15 cellular contexts compared by ENCODE assay signal in the genomic region with DNA sequence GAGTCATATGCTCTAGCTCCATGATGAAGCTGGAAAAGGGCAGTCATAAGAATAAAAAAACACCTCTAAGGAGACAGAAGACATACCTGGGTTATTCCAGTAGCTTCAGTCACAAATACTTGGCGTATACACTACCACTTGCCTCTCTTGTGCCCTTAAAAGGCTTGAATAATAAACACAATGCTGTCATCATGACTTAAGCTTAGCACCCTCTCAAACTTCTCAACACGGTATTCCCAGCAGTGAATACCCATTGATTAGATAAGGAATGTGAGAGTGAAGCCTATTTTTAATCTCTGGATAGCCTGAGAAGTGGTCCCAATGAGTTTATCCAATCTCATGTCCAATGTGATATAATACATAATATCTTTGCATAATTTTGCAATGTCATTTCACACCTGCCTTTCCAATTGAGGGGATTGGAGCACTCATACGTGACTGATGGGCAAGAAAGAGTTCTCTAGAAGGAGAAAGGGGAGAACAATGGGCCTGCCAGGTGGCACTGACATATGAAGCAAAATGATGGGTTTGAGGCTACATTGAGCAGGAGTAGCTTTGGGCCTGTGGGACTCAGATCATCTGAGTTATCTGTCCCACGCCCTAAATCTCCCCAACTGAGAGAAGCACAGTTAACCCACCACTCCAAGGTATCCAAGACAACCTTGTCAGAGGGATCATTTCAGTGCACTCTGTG.
A peak's percentile ranks its signal among the peaks of the same experiment; 100 is the strongest.
DNase-seq lines count a peak whose midpoint lies in the region; ATAC-seq and TF ChIP-seq lines count a peak whose summit lies in the region.
"Had no signal": no experiment of that assay in that cellular context is flagged by ENCODE, and none has a peak within 500 bp of the region (broad histone marks: within the 10 kb centered on the region; RNA-seq: fewer than 3 reads in every experiment).

No MANE protein-coding gene starts in this region.

- H3K27me3 ChIP-seq in BLaER1 (no peaks in the 10 kb centered on the region), cardiac muscle cell (no peaks in the 10 kb centered on the region), left ventricle myocardium inferior (ENCODE audit: low read depth) (no peaks in the 10 kb centered on the region)

- no peaks in the 10 kb centered on the region for H3K36me3 ChIP-seq in BLaER1
- no peaks in the 10 kb centered on the region for H3K36me3 ChIP-seq in cardiac muscle cell
- H3K36me3 ChIP-seq in left ventricle myocardium inferior = no peaks in the 10 kb centered on the region

- H3K27ac ChIP-seq in BLaER1 (no peak overlapping the region; the same call in 1 of the 2 replicates), cardiac muscle cell (peak overlapping the region; percentile 95), left ventricle myocardium inferior (replicated peaks) (peak overlapping the region; percentile 27), caudate nucleus (ENCODE audit: low read depth, low read length) (no peak overlapping the region)

- peak overlapping the region; percentile 40 for H3K4me2 ChIP-seq in BLaER1

- no peaks in the 10 kb centered on the region for H4K20me1 ChIP-seq in BLaER1

- H3K4me1 ChIP-seq in BLaER1 (peaks cover 80% of the 10 kb centered on the region), cardiac muscle cell (ENCODE audit: low read depth) (peaks cover 63% of the 10 kb centered on the region), left ventricle myocardium inferior (peaks cover 22% of the 10 kb centered on the region)

- no peak overlapping the region for H3K9ac ChIP-seq in BLaER1

- DNase-seq in cardiac muscle cell (ENCODE audit: low read depth in 1 of 2, low spot score in 1 of 2) = peak in 1 of 2 donors; percentile 80
- no peak for DNase-seq in left ventricle myocardium inferior
- no peak for DNase-seq in caudate nucleus (lab: John Stamatoyannopoulos, UW)
- DNase-seq in DMS153 treated with DMSO at 0.1 percent for 48 hours (lab: John Stamatoyannopoulos, UW; ENCODE audit: unreplicated experiment) = no peak
- DNase-seq: AML-193; Calu3; CD8-positive, alpha-beta T cell; DMS53; DND-41; EL; H9 had no signal

- TF ChIP-seq CTCF in cardiac muscle cell (IDR thresholded peaks at IDR 0.05; ENCODE audit: low read depth, low read length) (no peak), left ventricle myocardium inferior (IDR thresholded peaks at IDR 0.05; ENCODE audit: borderline replicate concordance) (no peak)

- ATAC-seq in GM19023 (IDR thresholded peaks at IDR 0.05; ENCODE audit: unreplicated experiment) = no peak
- ATAC-seq: CD8-positive, alpha-beta T cell; GM12878; HepG2 had no signal

- no peak overlapping the region for H3K4me3 ChIP-seq in BLaER1
- H3K4me3 ChIP-seq in cardiac muscle cell = no peak overlapping the region
- no peak overlapping the region for H3K4me3 ChIP-seq in left ventricle myocardium inferior
- H3K4me3 ChIP-seq: GM12878 had no signal

- H3K9me3 ChIP-seq in BLaER1 = 0 out of 2 replicates have a peak, but pooled peaks cover 4% of the 10 kb centered on the region
- H3K9me3 ChIP-seq in cardiac muscle cell (ENCODE audit: low read depth) = no peaks in the 10 kb centered on the region
- H3K9me3 ChIP-seq in left ventricle myocardium inferior (replicated peaks) = no peaks in the 10 kb centered on the region

- intact Hi-C loops in left ventricle myocardium inferior (cut with micrococcal nuclease) = no loop called here

Comparison
In these comparisons a context has a peak if more than half of its experiments do, and no peak if none do; other contexts are left out.
1. H3K27ac ChIP-seq: peak in cardiac muscle cell (single experiment) and left ventricle myocardium inferior (single experiment); none in BLaER1 (single experiment) and caudate nucleus (single experiment).